In the genomic region with DNA sequence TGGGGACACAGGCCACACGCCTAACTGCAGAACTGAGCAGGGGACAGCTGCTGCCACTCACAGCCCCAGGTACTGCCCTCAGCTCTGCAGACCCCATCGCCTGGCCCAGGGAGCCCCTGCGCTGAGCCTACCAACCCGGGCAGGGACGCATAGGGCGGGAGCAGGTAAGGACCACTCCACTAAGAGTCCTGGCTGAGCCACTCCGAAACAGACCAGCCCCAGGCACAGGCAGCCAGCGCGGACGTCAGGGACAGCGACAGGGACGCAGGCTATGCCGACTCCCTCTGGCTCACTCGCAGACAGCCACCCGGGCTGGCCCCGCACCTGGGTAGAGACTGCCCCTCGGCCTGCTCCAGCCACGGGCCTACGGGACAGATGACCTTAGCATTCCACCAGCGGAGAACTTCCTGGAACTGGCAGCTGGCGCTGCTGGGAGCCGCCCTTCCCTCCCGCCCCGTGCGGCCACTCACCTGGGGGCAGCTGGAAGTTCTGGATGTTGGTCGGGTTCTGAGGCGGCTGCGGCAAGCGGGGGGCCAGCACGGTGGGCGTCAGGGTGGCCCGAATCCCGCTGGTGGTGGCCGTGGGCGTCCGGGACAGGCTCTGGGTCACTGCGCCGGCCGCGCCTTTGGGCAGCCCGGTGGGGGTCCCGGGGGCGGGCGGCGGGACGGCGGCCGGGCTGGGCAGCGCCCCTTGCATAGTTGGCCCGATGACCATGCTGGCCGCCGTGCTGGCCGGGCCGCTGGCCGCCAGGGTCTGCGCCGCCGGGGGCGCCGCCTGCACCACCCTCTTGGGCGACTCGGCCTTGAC, we compare ENCODE assay signal across 1 cellular context.
TF ChIP-seq lines count a peak whose summit lies in the region.

No MANE protein-coding gene starts in this region.

TF ChIP-seq in HepG2, 621 proteins besides CTCF, POLR2A, EP300 and RAD21 (continued from another document):
- TF ChIP-seq MED13 (CRISPR knock-in tag; IDR thresholded peaks at IDR 0.05) (no peak), KDM5B (CRISPR knock-in tag; IDR thresholded peaks at IDR 0.05; ENCODE audit: borderline replicate concordance) (peak; percentile 82), SOX6 (IDR thresholded peaks at IDR 0.05) (no peak), SOX6 (CRISPR knock-in tag; IDR thresholded peaks at IDR 0.05) (peak; percentile 59; the same call in 1 of the 2 replicates), TSC22D2 (CRISPR knock-in tag; IDR thresholded peaks at IDR 0.05; ENCODE audit: borderline replicate concordance) (peak; percentile 19; the same call in 1 of the 2 replicates), ZNF451 (CRISPR knock-in tag; IDR thresholded peaks at IDR 0.05) (no peak), SALL2 (CRISPR knock-in tag; IDR thresholded peaks at IDR 0.05) (no peak), JUNB (CRISPR knock-in tag; IDR thresholded peaks at IDR 0.05; ENCODE audit: borderline replicate concordance) (no peak), ZZZ3 (CRISPR knock-in tag; IDR thresholded peaks at IDR 0.05; ENCODE audit: borderline replicate concordance) (no peak), ZNF530 (CRISPR knock-in tag; IDR thresholded peaks at IDR 0.05; ENCODE audit: low read depth) (no peak), ASH2L (IDR thresholded peaks at IDR 0.05; ENCODE audit: insufficient read length, low read depth, low read length) (no peak), MIXL1 (CRISPR knock-in tag; IDR thresholded peaks at IDR 0.05) (no peak), ZFAT (CRISPR knock-in tag; conservative IDR thresholded peaks at IDR 0.05) (no peak), MED1 (CRISPR knock-in tag; IDR thresholded peaks at IDR 0.05) (peak; percentile 71), ZNF124 (CRISPR knock-in tag; IDR thresholded peaks at IDR 0.05) (0 out of 2 replicates have a peak, but pooled peaks have one; percentile 66), BORCS8-MEF2B (CRISPR knock-in tag; IDR thresholded peaks at IDR 0.05) (peak; percentile 73), U2AF2 (IDR thresholded peaks at IDR 0.05; ENCODE audit: low read depth, low read length) (no peak)
- TF ChIP-seq, protein P1, sequence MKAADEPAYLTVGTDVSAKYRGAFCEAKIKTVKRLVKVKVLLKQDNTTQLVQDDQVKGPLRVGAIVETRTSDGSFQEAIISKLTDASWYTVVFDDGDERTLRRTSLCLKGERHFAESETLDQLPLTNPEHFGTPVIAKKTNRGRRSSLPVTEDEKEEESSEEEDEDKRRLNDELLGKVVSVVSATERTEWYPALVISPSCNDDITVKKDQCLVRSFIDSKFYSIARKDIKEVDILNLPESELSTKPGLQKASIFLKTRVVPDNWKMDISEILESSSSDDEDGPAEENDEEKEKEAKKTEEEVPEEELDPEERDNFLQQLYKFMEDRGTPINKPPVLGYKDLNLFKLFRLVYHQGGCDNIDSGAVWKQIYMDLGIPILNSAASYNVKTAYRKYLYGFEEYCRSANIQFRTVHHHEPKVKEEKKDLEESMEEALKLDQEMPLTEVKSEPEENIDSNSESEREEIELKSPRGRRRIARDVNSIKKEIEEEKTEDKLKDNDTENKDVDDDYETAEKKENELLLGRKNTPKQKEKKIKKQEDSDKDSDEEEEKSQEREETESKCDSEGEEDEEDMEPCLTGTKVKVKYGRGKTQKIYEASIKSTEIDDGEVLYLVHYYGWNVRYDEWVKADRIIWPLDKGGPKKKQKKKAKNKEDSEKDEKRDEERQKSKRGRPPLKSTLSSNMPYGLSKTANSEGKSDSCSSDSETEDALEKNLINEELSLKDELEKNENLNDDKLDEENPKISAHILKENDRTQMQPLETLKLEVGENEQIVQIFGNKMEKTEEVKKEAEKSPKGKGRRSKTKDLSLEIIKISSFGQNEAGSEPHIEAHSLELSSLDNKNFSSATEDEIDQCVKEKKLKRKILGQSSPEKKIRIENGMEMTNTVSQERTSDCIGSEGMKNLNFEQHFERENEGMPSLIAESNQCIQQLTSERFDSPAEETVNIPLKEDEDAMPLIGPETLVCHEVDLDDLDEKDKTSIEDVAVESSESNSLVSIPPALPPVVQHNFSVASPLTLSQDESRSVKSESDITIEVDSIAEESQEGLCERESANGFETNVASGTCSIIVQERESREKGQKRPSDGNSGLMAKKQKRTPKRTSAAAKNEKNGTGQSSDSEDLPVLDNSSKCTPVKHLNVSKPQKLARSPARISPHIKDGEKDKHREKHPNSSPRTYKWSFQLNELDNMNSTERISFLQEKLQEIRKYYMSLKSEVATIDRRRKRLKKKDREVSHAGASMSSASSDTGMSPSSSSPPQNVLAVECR (CRISPR knock-in tag; IDR thresholded peaks at IDR 0.05; ENCODE audit: borderline replicate concordance) = peak; percentile 80
- TF ChIP-seq, protein P2, sequence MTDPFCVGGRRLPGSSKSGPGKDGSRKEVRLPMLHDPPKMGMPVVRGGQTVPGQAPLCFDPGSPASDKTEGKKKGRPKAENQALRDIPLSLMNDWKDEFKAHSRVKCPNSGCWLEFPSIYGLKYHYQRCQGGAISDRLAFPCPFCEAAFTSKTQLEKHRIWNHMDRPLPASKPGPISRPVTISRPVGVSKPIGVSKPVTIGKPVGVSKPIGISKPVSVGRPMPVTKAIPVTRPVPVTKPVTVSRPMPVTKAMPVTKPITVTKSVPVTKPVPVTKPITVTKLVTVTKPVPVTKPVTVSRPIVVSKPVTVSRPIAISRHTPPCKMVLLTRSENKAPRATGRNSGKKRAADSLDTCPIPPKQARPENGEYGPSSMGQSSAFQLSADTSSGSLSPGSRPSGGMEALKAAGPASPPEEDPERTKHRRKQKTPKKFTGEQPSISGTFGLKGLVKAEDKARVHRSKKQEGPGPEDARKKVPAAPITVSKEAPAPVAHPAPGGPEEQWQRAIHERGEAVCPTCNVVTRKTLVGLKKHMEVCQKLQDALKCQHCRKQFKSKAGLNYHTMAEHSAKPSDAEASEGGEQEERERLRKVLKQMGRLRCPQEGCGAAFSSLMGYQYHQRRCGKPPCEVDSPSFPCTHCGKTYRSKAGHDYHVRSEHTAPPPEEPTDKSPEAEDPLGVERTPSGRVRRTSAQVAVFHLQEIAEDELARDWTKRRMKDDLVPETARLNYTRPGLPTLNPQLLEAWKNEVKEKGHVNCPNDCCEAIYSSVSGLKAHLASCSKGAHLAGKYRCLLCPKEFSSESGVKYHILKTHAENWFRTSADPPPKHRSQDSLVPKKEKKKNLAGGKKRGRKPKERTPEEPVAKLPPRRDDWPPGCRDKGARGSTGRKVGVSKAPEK (CRISPR knock-in tag; IDR thresholded peaks at IDR 0.05; ENCODE audit: borderline replicate concordance) = no peak; the same call in none of the 2 replicates
- TF ChIP-seq, protein P3, sequence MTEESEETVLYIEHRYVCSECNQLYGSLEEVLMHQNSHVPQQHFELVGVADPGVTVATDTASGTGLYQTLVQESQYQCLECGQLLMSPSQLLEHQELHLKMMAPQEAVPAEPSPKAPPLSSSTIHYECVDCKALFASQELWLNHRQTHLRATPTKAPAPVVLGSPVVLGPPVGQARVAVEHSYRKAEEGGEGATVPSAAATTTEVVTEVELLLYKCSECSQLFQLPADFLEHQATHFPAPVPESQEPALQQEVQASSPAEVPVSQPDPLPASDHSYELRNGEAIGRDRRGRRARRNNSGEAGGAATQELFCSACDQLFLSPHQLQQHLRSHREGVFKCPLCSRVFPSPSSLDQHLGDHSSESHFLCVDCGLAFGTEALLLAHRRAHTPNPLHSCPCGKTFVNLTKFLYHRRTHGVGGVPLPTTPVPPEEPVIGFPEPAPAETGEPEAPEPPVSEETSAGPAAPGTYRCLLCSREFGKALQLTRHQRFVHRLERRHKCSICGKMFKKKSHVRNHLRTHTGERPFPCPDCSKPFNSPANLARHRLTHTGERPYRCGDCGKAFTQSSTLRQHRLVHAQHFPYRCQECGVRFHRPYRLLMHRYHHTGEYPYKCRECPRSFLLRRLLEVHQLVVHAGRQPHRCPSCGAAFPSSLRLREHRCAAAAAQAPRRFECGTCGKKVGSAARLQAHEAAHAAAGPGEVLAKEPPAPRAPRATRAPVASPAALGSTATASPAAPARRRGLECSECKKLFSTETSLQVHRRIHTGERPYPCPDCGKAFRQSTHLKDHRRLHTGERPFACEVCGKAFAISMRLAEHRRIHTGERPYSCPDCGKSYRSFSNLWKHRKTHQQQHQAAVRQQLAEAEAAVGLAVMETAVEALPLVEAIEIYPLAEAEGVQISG (CRISPR knock-in tag; IDR thresholded peaks at IDR 0.05) = peak; percentile 53; the same call in 1 of the 2 replicates
